In the genomic region with DNA sequence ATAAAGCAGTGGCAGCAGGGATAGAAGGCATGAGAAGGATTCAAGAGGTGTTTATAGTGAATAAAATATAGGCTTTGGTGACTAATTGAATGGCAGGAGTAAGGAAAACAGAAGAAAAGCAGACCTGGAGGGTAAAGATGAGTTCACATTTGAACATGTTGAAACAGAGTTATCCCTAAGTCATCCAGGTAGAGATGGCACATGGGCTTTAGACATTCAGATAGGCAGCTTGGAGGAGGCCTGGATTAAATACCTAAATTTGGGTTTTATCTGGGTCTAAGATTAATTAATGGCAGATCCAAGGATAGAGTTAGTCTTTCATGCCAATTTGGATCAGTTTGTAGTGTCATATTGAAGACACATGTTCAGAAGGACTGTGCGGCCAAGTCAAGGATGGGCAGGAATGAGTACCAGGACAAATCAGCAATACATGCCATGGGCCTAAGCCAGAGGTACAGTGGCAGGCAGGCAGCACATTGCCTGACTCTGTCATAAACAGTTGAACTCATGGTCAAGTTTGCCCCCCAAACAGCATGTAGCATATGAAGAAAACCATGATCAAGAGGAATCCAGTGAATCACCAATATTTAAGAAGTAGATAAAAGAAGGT, we compare ENCODE assay signal across 29 cellular contexts.
"Had no signal": no experiment of that assay in that cellular context is flagged by ENCODE, and none has a peak within 500 bp of the region (broad histone marks: within the 10 kb centered on the region; RNA-seq: fewer than 3 reads in every experiment).

No MANE protein-coding gene starts in this region.

- H3K27me3 ChIP-seq: ascending aorta, brain microvascular endothelial cell, esophagus squamous epithelium, gastroesophageal sphincter, hepatocyte, neural progenitor cell, suprapubic skin, tibial artery had no signal

- H3K27ac Mint-ChIP-seq: activated CD4-positive, alpha-beta memory T cell treated with anti-CD3 and anti-CD28 coated beads, Interleukin-2, amount 10 ng/mL, durations not matched to agents 7 days and 5 days; activated CD4-positive, alpha-beta T cell treated with anti-CD3 and anti-CD28 coated beads, Interleukin-2, amount 10 ng/mL, durations not matched to agents 7 days and 5 days; activated naive CD4-positive, alpha-beta T cell treated with anti-CD3 and anti-CD28 coated beads, Interleukin-2, amount 10 ng/mL, durations not matched to agents 7 days and 5 days; activated naive CD8-positive, alpha-beta T cell treated with anti-CD3 and anti-CD28 coated beads, Interleukin-2, amount 10 ng/mL, durations not matched to agents 7 days and 5 days; activated T-cell treated with anti-CD3 and anti-CD28 coated beads, Interleukin-2, amount 50 U/mL, for 24 hours; endodermal cell; memory B cell; naive thymus-derived CD8-positive, alpha-beta T cell; neural progenitor cell; stimulated activated naive B cell treated with anti-CD40 and anti-IgM and Interleukin-4, amounts not matched to agents 10 μg/mL and 1 μg/mL and 100 μg/mL, for 72 hours had no signal

- H3K9me3 Mint-ChIP-seq: activated CD4-positive, alpha-beta memory T cell treated with anti-CD3 and anti-CD28 coated beads, Interleukin-2, amount 10 ng/mL, durations not matched to agents 7 days and 5 days; activated naive CD4-positive, alpha-beta T cell treated with anti-CD3 and anti-CD28 coated beads, Interleukin-2, amount 10 ng/mL, durations not matched to agents 7 days and 5 days had no signal

- ATAC-seq: gastroesophageal sphincter; naive thymus-derived CD8-positive, alpha-beta T cell; psoas muscle; stimulated activated naive B cell treated with anti-CD40 and anti-IgM and Interleukin-4, amounts not matched to agents 10 μg/mL and 1 μg/mL and 100 μg/mL, for 72 hours had no signal

- H3K27me3 Mint-ChIP-seq: activated CD4-positive, alpha-beta memory T cell treated with anti-CD3 and anti-CD28 coated beads, Interleukin-2, amount 10 ng/mL, durations not matched to agents 7 days and 5 days; activated CD4-positive, alpha-beta T cell treated with anti-CD3 and anti-CD28 coated beads, Interleukin-2, amount 10 ng/mL, durations not matched to agents 7 days and 5 days; activated naive CD4-positive, alpha-beta T cell treated with anti-CD3 and anti-CD28 coated beads, Interleukin-2, amount 10 ng/mL, durations not matched to agents 7 days and 5 days; activated naive CD8-positive, alpha-beta T cell treated with anti-CD3 and anti-CD28 coated beads, Interleukin-2, amount 10 ng/mL, durations not matched to agents 7 days and 5 days; activated T-cell treated with anti-CD3 and anti-CD28 coated beads, Interleukin-2, amount 50 U/mL, for 24 hours; memory B cell; naive thymus-derived CD8-positive, alpha-beta T cell; stimulated activated naive B cell treated with anti-CD40 and anti-IgM and Interleukin-4, amounts not matched to agents 10 μg/mL and 1 μg/mL and 100 μg/mL, for 72 hours had no signal

- H3K9me3 ChIP-seq: ascending aorta, esophagus squamous epithelium, gastroesophageal sphincter, psoas muscle, suprapubic skin, tibial artery had no signal

- H3K4me1 Mint-ChIP-seq: activated CD4-positive, alpha-beta memory T cell treated with anti-CD3 and anti-CD28 coated beads, Interleukin-2, amount 10 ng/mL, durations not matched to agents 7 days and 5 days; activated CD4-positive, alpha-beta T cell treated with anti-CD3 and anti-CD28 coated beads, Interleukin-2, amount 10 ng/mL, durations not matched to agents 7 days and 5 days; activated naive CD4-positive, alpha-beta T cell treated with anti-CD3 and anti-CD28 coated beads, Interleukin-2, amount 10 ng/mL, durations not matched to agents 7 days and 5 days; activated naive CD8-positive, alpha-beta T cell treated with anti-CD3 and anti-CD28 coated beads, Interleukin-2, amount 10 ng/mL, durations not matched to agents 7 days and 5 days; endodermal cell; stimulated activated naive B cell treated with anti-CD40 and anti-IgM and Interleukin-4, amounts not matched to agents 10 μg/mL and 1 μg/mL and 100 μg/mL, for 72 hours had no signal

- H3K9ac ChIP-seq: neural progenitor cell, parathyroid adenoma had no signal

- H3K4me1 ChIP-seq: ascending aorta, esophagus squamous epithelium, gastroesophageal sphincter, parathyroid adenoma, psoas muscle, tibial artery had no signal

- H3K27ac ChIP-seq: ascending aorta, brain microvascular endothelial cell, esophagus squamous epithelium, gastroesophageal sphincter, hepatocyte, neural progenitor cell, parathyroid adenoma, psoas muscle, suprapubic skin, tibial artery had no signal

- H3K4me3 Mint-ChIP-seq: activated CD4-positive, alpha-beta memory T cell treated with anti-CD3 and anti-CD28 coated beads, Interleukin-2, amount 10 ng/mL, durations not matched to agents 7 days and 5 days; activated CD4-positive, alpha-beta T cell treated with anti-CD3 and anti-CD28 coated beads, Interleukin-2, amount 10 ng/mL, durations not matched to agents 7 days and 5 days; activated naive CD4-positive, alpha-beta T cell treated with anti-CD3 and anti-CD28 coated beads, Interleukin-2, amount 10 ng/mL, durations not matched to agents 7 days and 5 days; activated naive CD8-positive, alpha-beta T cell treated with anti-CD3 and anti-CD28 coated beads, Interleukin-2, amount 10 ng/mL, durations not matched to agents 7 days and 5 days; activated T-cell treated with anti-CD3 and anti-CD28 coated beads, Interleukin-2, amount 50 U/mL, for 24 hours; endodermal cell; memory B cell; naive thymus-derived CD8-positive, alpha-beta T cell; neural progenitor cell; stimulated activated naive B cell treated with anti-CD40 and anti-IgM and Interleukin-4, amounts not matched to agents 10 μg/mL and 1 μg/mL and 100 μg/mL, for 72 hours had no signal

- DNase-seq: activated CD4-positive, alpha-beta memory T cell treated with anti-CD3 and anti-CD28 coated beads, Interleukin-2, amount 10 ng/mL, durations not matched to agents 7 days and 5 days; activated CD4-positive, alpha-beta T cell treated with anti-CD3 and anti-CD28 coated beads, Interleukin-2, amount 10 ng/mL, durations not matched to agents 7 days and 5 days; activated CD4-positive, CD25-positive, alpha-beta regulatory T cell treated with anti-CD3 and anti-CD28 coated beads, Interleukin-2, amount 50 U/mL, for 72 hours; activated CD8-positive, alpha-beta memory T cell treated with anti-CD3 and anti-CD28 coated beads, Interleukin-2, amount 50 U/mL, for 48 hours; activated gamma-delta T cell; activated naive CD4-positive, alpha-beta T cell treated with anti-CD3 and anti-CD28 coated beads, Interleukin-2, amount 10 ng/mL, durations not matched to agents 7 days and 5 days; activated naive CD8-positive, alpha-beta T cell treated with anti-CD3 and anti-CD28 coated beads, Interleukin-2, amount 10 ng/mL, durations not matched to agents 7 days and 5 days; activated T-cell treated with anti-CD3 and anti-CD28 coated beads, Interleukin-2, amount 50 U/mL, for 24 hours; brain microvascular endothelial cell; endodermal cell; esophagus squamous epithelium; islet precursor cell; left cardiac atrium; midbrain; naive thymus-derived CD8-positive, alpha-beta T cell; occipital lobe; psoas muscle; stimulated activated CD4-positive, alpha-beta T cell treated with anti-CD3 and anti-CD28 coated beads, Interleukin-1b, Interleukin-23, amount 100 ng/mL, for 48 hours; stimulated activated naive B cell treated with anti-CD40 and anti-IgM and Interleukin-4, amounts not matched to agents 10 μg/mL and 1 μg/mL and 100 μg/mL, for 72 hours; T-helper 2 cell; tibial artery had no signal

- H3K4me3 ChIP-seq: ascending aorta, esophagus squamous epithelium, gastroesophageal sphincter, hepatocyte, neural progenitor cell, psoas muscle, smooth muscle cell, suprapubic skin, tibial artery had no signal

- H3K79me2 ChIP-seq: hepatocyte, parathyroid adenoma had no signal

- H2AFZ ChIP-seq: hepatocyte, neural progenitor cell, parathyroid adenoma had no signal

- H3K4me2 ChIP-seq: hepatocyte, neural progenitor cell, smooth muscle cell had no signal

- H3K36me3 ChIP-seq: brain microvascular endothelial cell, neural progenitor cell, suprapubic skin had no signal
